Comparison of ENCODE assay signal across 14 cellular contexts in the genomic region with DNA sequence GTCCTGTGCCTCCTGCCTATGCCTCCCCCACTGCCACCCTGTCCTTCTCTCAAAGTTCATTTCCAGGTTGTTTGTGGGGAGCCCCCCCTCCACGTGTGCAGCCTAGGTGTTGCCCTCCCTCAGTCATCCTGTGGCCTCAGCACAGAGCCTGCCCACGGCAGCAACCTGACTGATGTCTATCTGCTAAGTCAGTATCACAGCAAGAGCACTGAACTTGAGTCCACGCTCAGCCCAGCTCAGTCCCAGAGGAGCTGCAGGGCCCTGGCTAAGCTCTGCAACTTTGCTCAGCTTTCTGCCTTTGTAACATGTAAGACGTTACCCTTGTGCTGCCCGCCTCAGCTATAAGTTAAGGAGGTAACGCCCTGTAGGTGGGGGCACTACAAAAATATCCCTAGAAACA. TPM values are rescaled to one million over a fixed set of nuclear protein-coding genes. Genes with fewer than 3 reads are reported as not detected.
DNase-seq lines count a peak whose midpoint lies in the region; ATAC-seq and TF ChIP-seq lines count a peak whose summit lies in the region.
"Had no signal": no experiment of that assay in that cellular context is flagged by ENCODE, and none has a peak within 500 bp of the region (broad histone marks: within the 10 kb centered on the region; RNA-seq: fewer than 3 reads in every experiment).

No MANE protein-coding gene starts in this region.

- H3K4me3 Mint-ChIP-seq in activated T-helper 17 cell treated with anti-CD3 and anti-CD28 coated beads, Interleukin-2, amount 50 U/mL, for 72 hours, result peak overlapping the region; percentile 87
- H3K4me3 Mint-ChIP-seq in natural killer cell, result peak overlapping the region; percentile 47
- H3K4me3 Mint-ChIP-seq: activated naive CD8-positive, alpha-beta T cell treated with anti-CD3 and anti-CD28 coated beads, Interleukin-2, amount 10 ng/mL, durations not matched to agents 7 days and 5 days had no signal

- H3K27ac Mint-ChIP-seq in activated T-helper 17 cell treated with anti-CD3 and anti-CD28 coated beads, Interleukin-2, amount 50 U/mL, for 72 hours, result peak overlapping the region; percentile 78
- peak overlapping the region; percentile 99 for H3K27ac Mint-ChIP-seq in natural killer cell

- peak overlapping the region; percentile 91 for H3K27ac ChIP-seq in left ventricle myocardium inferior (replicated peaks)
- no peak overlapping the region for H3K27ac ChIP-seq in brain microvascular endothelial cell
- H3K27ac ChIP-seq in upper lobe of left lung, result peak overlapping the region in 1 of 4 donors; percentile 13
- H3K27ac ChIP-seq: GM23248 had no signal

- no peaks in the 10 kb centered on the region for H3K27me3 Mint-ChIP-seq in activated T-helper 17 cell treated with anti-CD3 and anti-CD28 coated beads, Interleukin-2, amount 50 U/mL, for 72 hours
- H3K27me3 Mint-ChIP-seq in natural killer cell (ENCODE audit: low read depth in 2 of 2), result no peaks in the 10 kb centered on the region
- H3K27me3 Mint-ChIP-seq: activated naive CD8-positive, alpha-beta T cell treated with anti-CD3 and anti-CD28 coated beads, Interleukin-2, amount 10 ng/mL, durations not matched to agents 7 days and 5 days had no signal

- H3K36me3 ChIP-seq in left ventricle myocardium inferior (no peaks in the 10 kb centered on the region), brain microvascular endothelial cell (replicated peaks) (no peaks in the 10 kb centered on the region), upper lobe of left lung (no peaks in the 10 kb centered on the region)

- H3K4me1 ChIP-seq in left ventricle myocardium inferior (peaks cover 100% of the 10 kb centered on the region), upper lobe of left lung (peaks cover 51 to 87% (median 72%) of the 10 kb centered on the region in 4 donors)

- no peaks in the 10 kb centered on the region for H3K9me3 ChIP-seq in left ventricle myocardium inferior (replicated peaks)
- no peaks in the 10 kb centered on the region for H3K9me3 ChIP-seq in upper lobe of left lung

- no peak for TF ChIP-seq POLR2A in upper lobe of left lung (IDR thresholded peaks at IDR 0.05)

- peaks cover 51% of the 10 kb centered on the region for H3K36me3 Mint-ChIP-seq in activated T-helper 17 cell treated with anti-CD3 and anti-CD28 coated beads, Interleukin-2, amount 50 U/mL, for 72 hours (ENCODE audit: low read depth)
- no peaks in the 10 kb centered on the region for H3K36me3 Mint-ChIP-seq in natural killer cell

- H3K4me3 ChIP-seq in left ventricle myocardium inferior (no peak overlapping the region), brain microvascular endothelial cell (ENCODE audit: low read depth, low read length) (no peak overlapping the region), upper lobe of left lung (no peak overlapping the region)
- H3K4me3 ChIP-seq: GM23248 had no signal

- intact Hi-C loops in left ventricle myocardium inferior (cut with micrococcal nuclease) (no loop called here), Right ventricle myocardium superior (cut with DNase I) (no loop called here), natural killer cell (cut with micrococcal nuclease) (loop anchor here (5.0 kb wide), 1 partner anchor 103 kb away; no protein-coding TSS in a partner anchor)

- 61 to 62% methylated on average over 5 to 6 of the region's 6 CpGs for WGBS in upper lobe of left lung, 2 donors

- no peaks in the 10 kb centered on the region for H3K27me3 ChIP-seq in left ventricle myocardium inferior (ENCODE audit: low read depth)
- H3K27me3 ChIP-seq in brain microvascular endothelial cell (replicated peaks), result no peaks in the 10 kb centered on the region
- H3K27me3 ChIP-seq in upper lobe of left lung, result no peaks in the 10 kb centered on the region

- DNase-seq in left ventricle myocardium inferior, result no peak
- DNase-seq in Right ventricle myocardium superior, result no peak
- DNase-seq in natural killer cell, result no peak
- no peak for DNase-seq in brain microvascular endothelial cell
- DNase-seq in upper lobe of left lung, result no peak
- DNase-seq in NCI-H748 treated with DMSO at 0.1 percent for 48 hours (lab: John Stamatoyannopoulos, UW), result no peak
- DNase-seq: activated naive CD8-positive, alpha-beta T cell treated with anti-CD3 and anti-CD28 coated beads, Interleukin-2, amount 10 ng/mL, durations not matched to agents 7 days and 5 days; foreskin melanocyte; GM23248; nucleus accumbens; SHP77; stimulated activated CD4-positive, alpha-beta T cell treated with anti-CD3 and anti-CD28 coated beads, Interleukin-4, amount 100 ng/mL, for 24 hours; T1000 had no signal

- no peak for TF ChIP-seq EP300 in upper lobe of left lung (IDR thresholded peaks at IDR 0.05)

- in situ Hi-C loops in brain microvascular endothelial cell (cut with HindIII; ENCODE audit: low pct_ligation_motif_present, low sequenced_read_pairs), result no loop called here

- ATAC-seq in Right ventricle myocardium superior (ENCODE audit: poor library complexity), result no peak
- ATAC-seq in activated T-helper 17 cell treated with anti-CD3 and anti-CD28 coated beads, Interleukin-2, amount 50 U/mL, for 72 hours (replicated peaks), result no peak
- no peak for ATAC-seq in natural killer cell
- no peak for ATAC-seq in upper lobe of left lung (ENCODE audit: low FRiP score in 2 of 2)

- H3K9me3 Mint-ChIP-seq in activated T-helper 17 cell treated with anti-CD3 and anti-CD28 coated beads, Interleukin-2, amount 50 U/mL, for 72 hours, result no peaks in the 10 kb centered on the region
- no peaks in the 10 kb centered on the region for H3K9me3 Mint-ChIP-seq in natural killer cell
- H3K9me3 Mint-ChIP-seq: activated naive CD8-positive, alpha-beta T cell treated with anti-CD3 and anti-CD28 coated beads, Interleukin-2, amount 10 ng/mL, durations not matched to agents 7 days and 5 days had no signal

- peaks cover 67% of the 10 kb centered on the region for H3K4me1 Mint-ChIP-seq in activated T-helper 17 cell treated with anti-CD3 and anti-CD28 coated beads, Interleukin-2, amount 50 U/mL, for 72 hours
- H3K4me1 Mint-ChIP-seq in natural killer cell, result peaks cover 83 to 89% of the 10 kb centered on the region in 2 donors

- TF ChIP-seq CTCF in left ventricle myocardium inferior (IDR thresholded peaks at IDR 0.05; ENCODE audit: borderline replicate concordance) (no peak), natural killer cell (IDR thresholded peaks at IDR 0.05) (no peak), brain microvascular endothelial cell (IDR thresholded peaks at IDR 0.05; ENCODE audit: low read depth, low read length, missing control alignments) (no peak), upper lobe of left lung (IDR thresholded peaks at IDR 0.05) (no peak)

RNA-seq across cellular contexts. Expression of a gene that starts 28.7 kb away (rescaled TPM):
- total RNA-seq in left ventricle myocardium inferior, result 53.4 TPM
- total RNA-seq in Right ventricle myocardium superior, result 38.1 TPM
- 10 to 100 TPM; 21.7 to 36.8 TPM for total RNA-seq in activated T-helper 17 cell treated with anti-CD3 and anti-CD28 coated beads, Interleukin-2, amount 50 U/mL, for 72 hours
- total RNA-seq in natural killer cell, result 100 to 1,000 TPM in 2 of 3 donors, 10 to 100 TPM in 1; 77.4 to 172 (median 121) TPM
- 10 to 100 TPM; 35.8 to 62.5 (median 47.8) TPM for total RNA-seq in upper lobe of left lung
